Comparison of ENCODE assay signal across 10 cellular contexts in the genomic region with DNA sequence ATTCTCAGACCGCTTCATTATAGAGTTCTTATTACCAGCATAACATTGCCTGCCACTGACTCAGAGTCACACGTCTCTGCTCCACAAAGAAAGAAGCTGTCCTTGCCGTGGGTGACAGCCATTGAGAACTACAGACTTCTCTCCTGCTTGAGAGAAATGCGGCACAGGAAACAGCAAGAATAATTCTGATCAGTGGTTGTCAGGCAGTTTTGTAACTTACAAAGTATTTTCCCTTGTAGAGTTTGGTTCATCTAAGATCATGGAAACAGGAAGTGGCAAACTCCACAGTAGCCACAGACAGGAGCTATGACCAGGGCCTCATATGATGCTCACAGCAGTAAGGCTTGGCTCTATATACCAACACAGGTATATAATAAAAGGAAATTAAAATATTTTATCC. TPM values are rescaled to one million over a fixed set of nuclear protein-coding genes. Genes with fewer than 3 reads are reported as not detected.
DNase-seq lines count a peak whose midpoint lies in the region; ATAC-seq and TF ChIP-seq lines count a peak whose summit lies in the region.
"Had no signal": no experiment of that assay in that cellular context is flagged by ENCODE, and none has a peak within 500 bp of the region (broad histone marks: within the 10 kb centered on the region; RNA-seq: fewer than 3 reads in every experiment).

No MANE protein-coding gene starts in this region.

- DNase-seq in activated naive CD4-positive, alpha-beta T cell treated with anti-CD3 and anti-CD28 coated beads, Interleukin-2, amount 10 ng/mL, durations not matched to agents 7 days and 5 days = peak; percentile 62
- no peak for DNase-seq in activated naive CD4-positive, alpha-beta T cell treated with anti-CD3 and anti-CD28 coated beads, Interleukin-2, amount 50 U/mL, for 16 hours
- DNase-seq in activated CD4-positive, alpha-beta memory T cell treated with anti-CD3 and anti-CD28 coated beads, Interleukin-2, amount 10 ng/mL, durations not matched to agents 7 days and 5 days = peak; percentile 65
- DNase-seq in stimulated activated effector memory CD8-positive, alpha-beta T cell treated with anti-CD3 and anti-CD28 coated beads, Interleukin-12 subunit alpha, Interleukin-12 subunit beta, amount 100 ng/mL, for 72 hours (ENCODE audit: low spot score in 2 of 2) = peak; percentile 2 to 52
- DNase-seq in MCF 10A (ENCODE audit: unreplicated experiment) (no peak), mammary epithelial cell (no peak)

- no peaks in the 10 kb centered on the region for H3K27me3 Mint-ChIP-seq in activated naive CD4-positive, alpha-beta T cell treated with anti-CD3 and anti-CD28 coated beads, Interleukin-2, amount 10 ng/mL, durations not matched to agents 7 days and 5 days
- no peaks in the 10 kb centered on the region for H3K27me3 Mint-ChIP-seq in activated CD4-positive, alpha-beta memory T cell treated with anti-CD3 and anti-CD28 coated beads, Interleukin-2, amount 10 ng/mL, durations not matched to agents 7 days and 5 days
- no peaks in the 10 kb centered on the region for H3K27me3 Mint-ChIP-seq in MCF 10A (ENCODE audit: insufficient read depth, unreplicated experiment)

- no peak for TF ChIP-seq CTCF in MCF 10A (IDR thresholded peaks at IDR 0.05; ENCODE audit: unreplicated experiment)
- no peak for TF ChIP-seq CTCF in mammary epithelial cell (conservative IDR thresholded peaks at IDR 0.05 in 1 of 2, IDR thresholded peaks at IDR 0.05 in 1 of 2; ENCODE audit: extremely low read depth in 1 of 2, insufficient read depth in 1 of 2, low read depth in 1 of 2, low read length in 2 of 2)

- dilution Hi-C loops in mammary epithelial cell (cut with HindIII; ENCODE audit: low sequenced_read_pairs) = no loop called here

- H3K9me3 ChIP-seq in mammary epithelial cell (replicated peaks; ENCODE audit: insufficient read depth, low read length) = no peaks in the 10 kb centered on the region

- 100% methylated on average over 4 of the region's 4 CpGs for WGBS in mammary epithelial cell (ENCODE audit: low coverage, missing lambda C conversion rate)

- peaks cover 33% of the 10 kb centered on the region for H3K4me1 Mint-ChIP-seq in activated naive CD4-positive, alpha-beta T cell treated with anti-CD3 and anti-CD28 coated beads, Interleukin-2, amount 10 ng/mL, durations not matched to agents 7 days and 5 days
- H3K4me1 Mint-ChIP-seq in activated CD4-positive, alpha-beta memory T cell treated with anti-CD3 and anti-CD28 coated beads, Interleukin-2, amount 10 ng/mL, durations not matched to agents 7 days and 5 days = peaks cover 40% of the 10 kb centered on the region
- peaks cover 24% of the 10 kb centered on the region for H3K4me1 Mint-ChIP-seq in stimulated activated effector memory CD8-positive, alpha-beta T cell treated with anti-CD3 and anti-CD28 coated beads, Interleukin-12 subunit alpha, Interleukin-12 subunit beta, amount 100 ng/mL, for 72 hours
- H3K4me1 Mint-ChIP-seq in MCF 10A (ENCODE audit: insufficient read depth, unreplicated experiment) = no peaks in the 10 kb centered on the region

- no peak overlapping the region for H3K4me3 Mint-ChIP-seq in activated naive CD4-positive, alpha-beta T cell treated with anti-CD3 and anti-CD28 coated beads, Interleukin-2, amount 10 ng/mL, durations not matched to agents 7 days and 5 days
- peak overlapping the region; percentile 40 for H3K4me3 Mint-ChIP-seq in activated CD4-positive, alpha-beta memory T cell treated with anti-CD3 and anti-CD28 coated beads, Interleukin-2, amount 10 ng/mL, durations not matched to agents 7 days and 5 days
- no peak overlapping the region for H3K4me3 Mint-ChIP-seq in stimulated activated effector memory CD8-positive, alpha-beta T cell treated with anti-CD3 and anti-CD28 coated beads, Interleukin-12 subunit alpha, Interleukin-12 subunit beta, amount 100 ng/mL, for 72 hours
- no peak overlapping the region for H3K4me3 Mint-ChIP-seq in MCF 10A (ENCODE audit: unreplicated experiment)
- H3K4me3 Mint-ChIP-seq: nephron had no signal

- intact Hi-C loops in MCF 10A (cut with micrococcal nuclease) (no loop called here), mammary epithelial cell (cut with micrococcal nuclease) (no loop called here)

- CTCF ChIA-PET in activated naive CD4-positive, alpha-beta T cell treated with anti-CD3 and anti-CD28 coated beads, Interleukin-2, amount 10 ng/mL, durations not matched to agents 7 days and 5 days (lab: Charles Lee) = interaction anchor here (1.7 kb wide), 1 partner anchor 21 kb away, joined by 4 read pairs; no protein-coding TSS in a partner anchor
- CTCF ChIA-PET in activated CD4-positive, alpha-beta memory T cell treated with anti-CD3 and anti-CD28 coated beads, Interleukin-2, amount 10 ng/mL, durations not matched to agents 7 days and 5 days (lab: Charles Lee) = no interaction called here
- CTCF ChIA-PET in MCF 10A (lab: Yijun Ruan, JAX) (no interaction called here), mammary epithelial cell (lab: Charles Lee; ENCODE audit: low non-redundant PET) (no interaction called here)

- BruUV-seq in MCF 10A (replicated peaks; lab: Mats Ljungman, UMichigan) (no TSS peak), mammary epithelial cell (replicated peaks; lab: Mats Ljungman, UMichigan) (no TSS peak)

- H3K27me3 ChIP-seq in mammary epithelial cell (ENCODE audit: insufficient read depth, low read length) = no peaks in the 10 kb centered on the region

- no peaks in the 10 kb centered on the region for H3K79me2 ChIP-seq in mammary epithelial cell (ENCODE audit: insufficient read depth, low read length)

- H3K36me3 Mint-ChIP-seq in activated naive CD4-positive, alpha-beta T cell treated with anti-CD3 and anti-CD28 coated beads, Interleukin-2, amount 10 ng/mL, durations not matched to agents 7 days and 5 days = peaks cover 27% of the 10 kb centered on the region
- peaks cover 39% of the 10 kb centered on the region for H3K36me3 Mint-ChIP-seq in activated CD4-positive, alpha-beta memory T cell treated with anti-CD3 and anti-CD28 coated beads, Interleukin-2, amount 10 ng/mL, durations not matched to agents 7 days and 5 days (ENCODE audit: low read depth)
- peaks cover 30% of the 10 kb centered on the region for H3K36me3 Mint-ChIP-seq in stimulated activated effector memory CD8-positive, alpha-beta T cell treated with anti-CD3 and anti-CD28 coated beads, Interleukin-12 subunit alpha, Interleukin-12 subunit beta, amount 100 ng/mL, for 72 hours
- H3K36me3 Mint-ChIP-seq in MCF 10A (ENCODE audit: insufficient read depth, unreplicated experiment) = peaks cover 31% of the 10 kb centered on the region

- POLR2A ChIA-PET in activated CD4-positive, alpha-beta memory T cell treated with anti-CD3 and anti-CD28 coated beads, Interleukin-2, amount 10 ng/mL, durations not matched to agents 7 days and 5 days (lab: Charles Lee) = interaction anchor here (0.8 to 2.6 kb wide), 3 partner anchors 10 to 762 kb away, joined by 3 to 11 read pairs (median 3); partner anchors contain the start of gene PUM3
- POLR2A ChIA-PET in MCF 10A (lab: Yijun Ruan, JAX) = no interaction called here

- no peaks in the 10 kb centered on the region for H3K4me1 ChIP-seq in mammary epithelial cell (ENCODE audit: insufficient read depth, low read length)

- no peak overlapping the region for H3K27ac ChIP-seq in mammary epithelial cell (ENCODE audit: insufficient read depth, low read depth, low read length)

- ATAC-seq in HG03342 (IDR thresholded peaks at IDR 0.05; ENCODE audit: unreplicated experiment) (peak; percentile 56), HG03025 (IDR thresholded peaks at IDR 0.05; ENCODE audit: low FRiP score, unreplicated experiment) (no peak)
- peak; percentile 93 for ATAC-seq in stimulated activated effector memory CD8-positive, alpha-beta T cell treated with anti-CD3 and anti-CD28 coated beads, Interleukin-12 subunit alpha, Interleukin-12 subunit beta, amount 100 ng/mL, for 72 hours

- in situ Hi-C loops in mammary epithelial cell (cut with MboI; ENCODE audit: low sequenced_read_pairs in 2 of 2) = no loop called here

- no peak overlapping the region for H3K4me2 ChIP-seq in mammary epithelial cell (ENCODE audit: insufficient read depth, low read depth, low read length)

- no peaks in the 10 kb centered on the region for H3K9me3 Mint-ChIP-seq in activated naive CD4-positive, alpha-beta T cell treated with anti-CD3 and anti-CD28 coated beads, Interleukin-2, amount 10 ng/mL, durations not matched to agents 7 days and 5 days
- H3K9me3 Mint-ChIP-seq in activated CD4-positive, alpha-beta memory T cell treated with anti-CD3 and anti-CD28 coated beads, Interleukin-2, amount 10 ng/mL, durations not matched to agents 7 days and 5 days = no peaks in the 10 kb centered on the region
- no peaks in the 10 kb centered on the region for H3K9me3 Mint-ChIP-seq in stimulated activated effector memory CD8-positive, alpha-beta T cell treated with anti-CD3 and anti-CD28 coated beads, Interleukin-12 subunit alpha, Interleukin-12 subunit beta, amount 100 ng/mL, for 72 hours
- no peaks in the 10 kb centered on the region for H3K9me3 Mint-ChIP-seq in MCF 10A (ENCODE audit: unreplicated experiment)
- H3K9me3 Mint-ChIP-seq: nephron had no signal

- H3K4me3 ChIP-seq in mammary epithelial cell (replicated peaks in 1 of 3; ENCODE audit: insufficient read depth in 1 of 3, low read depth in 2 of 3, low read length in 3 of 3) = no peak overlapping the region

- H3K36me3 ChIP-seq in mammary epithelial cell (ENCODE audit: insufficient read depth, low read length) = peaks cover 6% of the 10 kb centered on the region

- no peaks in the 10 kb centered on the region for H4K20me1 ChIP-seq in mammary epithelial cell (ENCODE audit: insufficient read depth, low read length)

- no peak overlapping the region for H3K9ac ChIP-seq in mammary epithelial cell (ENCODE audit: insufficient read depth, low read length)

- no peak overlapping the region for H2AFZ ChIP-seq in mammary epithelial cell (ENCODE audit: low read depth, low read length)

- peak overlapping the region; percentile 88 for H3K27ac Mint-ChIP-seq in activated naive CD4-positive, alpha-beta T cell treated with anti-CD3 and anti-CD28 coated beads, Interleukin-2, amount 10 ng/mL, durations not matched to agents 7 days and 5 days
- H3K27ac Mint-ChIP-seq in activated CD4-positive, alpha-beta memory T cell treated with anti-CD3 and anti-CD28 coated beads, Interleukin-2, amount 10 ng/mL, durations not matched to agents 7 days and 5 days = peak overlapping the region; percentile 95
- H3K27ac Mint-ChIP-seq in stimulated activated effector memory CD8-positive, alpha-beta T cell treated with anti-CD3 and anti-CD28 coated beads, Interleukin-12 subunit alpha, Interleukin-12 subunit beta, amount 100 ng/mL, for 72 hours = peak overlapping the region; percentile 77
- no peak overlapping the region for H3K27ac Mint-ChIP-seq in MCF 10A (ENCODE audit: low read depth, unreplicated experiment)

RNA-seq across cellular contexts. Expression of gene KCNV2, which starts 47.1 kb away (rescaled TPM):
- not detected for total RNA-seq in activated CD4-positive, alpha-beta memory T cell treated with anti-CD3 and anti-CD28 coated beads, Interleukin-2, amount 10 ng/mL, durations not matched to agents 7 days and 5 days
- total RNA-seq in MCF 10A (2022) = not detected in 2 replicates
- total RNA-seq in mammary epithelial cell = not detected
- polyA plus RNA-seq in mammary epithelial cell = not detected
- polyA minus RNA-seq in mammary epithelial cell = not detected
- total RNA-seq: dermis microvascular lymphatic vessel endothelial cell had no signal

Comparison
In these comparisons a context has a peak if more than half of its experiments do, and no peak if none do; other contexts are left out.
1. DNase-seq: peak in activated naive CD4-positive, alpha-beta T cell treated with anti-CD3 and anti-CD28 coated beads, Interleukin-2, amount 10 ng/mL, durations not matched to agents 7 days and 5 days (single experiment), activated CD4-positive, alpha-beta memory T cell treated with anti-CD3 and anti-CD28 coated beads, Interleukin-2, amount 10 ng/mL, durations not matched to agents 7 days and 5 days (single experiment) and stimulated activated effector memory CD8-positive, alpha-beta T cell treated with anti-CD3 and anti-CD28 coated beads, Interleukin-12 subunit alpha, Interleukin-12 subunit beta, amount 100 ng/mL, for 72 hours (2 of 2); none in activated naive CD4-positive, alpha-beta T cell treated with anti-CD3 and anti-CD28 coated beads, Interleukin-2, amount 50 U/mL, for 16 hours (single experiment), MCF 10A (single experiment) and mammary epithelial cell (single experiment).